Comparison of ENCODE assay signal across 9 cellular contexts in the genomic region with DNA sequence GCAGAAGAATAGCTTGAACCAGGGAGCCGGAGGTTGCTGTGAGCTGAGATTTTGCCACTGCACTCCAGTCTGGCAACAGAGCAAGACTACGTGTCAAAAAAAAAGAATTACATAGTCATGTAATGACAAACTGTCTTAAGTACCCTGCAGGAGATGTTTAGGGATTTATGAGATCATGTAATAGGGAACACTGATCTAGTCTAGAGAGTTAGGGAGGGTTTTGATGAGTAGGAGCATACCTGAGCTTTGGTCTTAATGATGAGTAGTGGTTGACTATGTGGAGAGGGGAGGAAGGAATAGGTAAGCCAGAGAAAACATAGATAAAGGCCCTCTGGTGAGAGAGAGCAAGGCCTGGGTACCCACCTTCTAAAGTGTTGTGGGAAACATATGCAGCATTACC.
"Had no signal": no experiment of that assay in that cellular context is flagged by ENCODE, and none has a peak within 500 bp of the region (broad histone marks: within the 10 kb centered on the region; RNA-seq: fewer than 3 reads in every experiment).

No MANE protein-coding gene starts in this region.

- H3K4me3 Mint-ChIP-seq: HFFc6 had no signal

- H3K27ac ChIP-seq: GM23248 had no signal

- H3K9ac ChIP-seq: GM23248 had no signal

- H3K36me3 ChIP-seq: HAP-1 had no signal

- H2AFZ ChIP-seq: GM23248 had no signal

- FAIRE-seq: HTR-8/SVneo, K562 had no signal

- H3K4me3 ChIP-seq: GM23248, HAP-1, K562 had no signal

- ATAC-seq: HCT116, K562 had no signal

- H3K27ac Mint-ChIP-seq: HFFc6 had no signal

- H3K9me3 ChIP-seq: HAP-1 had no signal

- DNase-seq: GM23248, GOT3, H7, HFFc6, IMR-90 had no signal
